9 cellular contexts compared by ENCODE assay signal in the genomic region with DNA sequence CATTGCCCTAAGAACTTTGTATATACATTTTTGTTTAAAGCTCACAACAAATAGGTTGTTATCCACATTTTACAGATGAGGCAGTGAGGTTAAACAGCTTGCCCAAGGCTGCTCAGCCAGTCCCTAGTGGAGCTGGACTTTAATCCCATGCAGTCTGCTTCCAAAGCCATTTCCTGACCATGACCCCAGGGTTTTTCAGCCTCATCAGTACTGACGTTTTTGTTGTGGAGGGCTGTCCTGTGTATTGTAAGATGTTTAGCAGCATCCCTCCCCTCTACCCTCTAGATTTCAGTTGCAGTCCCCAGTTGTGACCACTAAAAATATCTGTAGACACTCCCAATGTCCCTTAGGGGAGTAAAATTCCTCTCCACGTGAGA. TPM values are rescaled to one million over a fixed set of nuclear protein-coding genes. Genes with fewer than 3 reads are reported as not detected.
DNase-seq lines count a peak whose midpoint lies in the region; ATAC-seq and TF ChIP-seq lines count a peak whose summit lies in the region.
"Had no signal": no experiment of that assay in that cellular context is flagged by ENCODE, and none has a peak within 500 bp of the region (broad histone marks: within the 10 kb centered on the region; RNA-seq: fewer than 3 reads in every experiment).

No MANE protein-coding gene starts in this region.

- intact Hi-C loops in left cardiac atrium (cut with DNase I), result loop anchor here (5.0 to 10.0 kb wide), 2 partner anchors 33 to 245 kb away; no protein-coding TSS in a partner anchor
- intact Hi-C loops in natural killer cell (cut with micrococcal nuclease), result no loop called here

- ATAC-seq in GM21447 (IDR thresholded peaks at IDR 0.05; ENCODE audit: unreplicated experiment) (peak; percentile 12), left cardiac atrium (peak; percentile 53 to 56), HG02884 (IDR thresholded peaks at IDR 0.05; ENCODE audit: unreplicated experiment) (no peak), natural killer cell (no peak)

- peak; percentile 34 for DNase-seq in LHCN-M2 (ENCODE audit: low read depth)
- DNase-seq in left cardiac atrium, result no peak
- no peak for DNase-seq in substantia nigra (lab: John Stamatoyannopoulos, UW)
- DNase-seq in natural killer cell, result no peak
- no peak for DNase-seq in NCI-H2171 (lab: John Stamatoyannopoulos, UW)
- DNase-seq in activated T-cell treated with anti-CD3 and anti-CD28 coated beads, Interleukin-2, amount 50 U/mL, for 48 hours, result no peak
- DNase-seq: activated CD4-positive, alpha-beta T cell treated with anti-CD3 and anti-CD28 coated beads, Interleukin-2, amount 50 U/mL, for 1 hour had no signal

- no peaks in the 10 kb centered on the region for H3K9me3 Mint-ChIP-seq in natural killer cell

- H3K4me3 Mint-ChIP-seq in natural killer cell, result no peak overlapping the region

- H3K4me1 Mint-ChIP-seq in natural killer cell, result peaks cover 22 to 30% of the 10 kb centered on the region in 2 donors

- no peak for TF ChIP-seq CTCF in natural killer cell (IDR thresholded peaks at IDR 0.05)

- no peaks in the 10 kb centered on the region for H3K27me3 Mint-ChIP-seq in natural killer cell (ENCODE audit: low read depth in 2 of 2)

- no peak overlapping the region for H3K27ac Mint-ChIP-seq in natural killer cell

- H3K36me3 Mint-ChIP-seq in natural killer cell, result no peaks in the 10 kb centered on the region

- peak overlapping the region; percentile 70 for H3K27ac ChIP-seq in substantia nigra (ENCODE audit: low read depth, low read length, poor library complexity, severe bottlenecking)

RNA-seq across cellular contexts. Expression of gene C1orf105, which starts 30.3 kb away (rescaled TPM):
- total RNA-seq in LHCN-M2 (2014; rRNA removed), result 0.19 and 0.46 TPM in 2 replicates
- polyA plus RNA-seq in LHCN-M2 (2012), result not detected
- total RNA-seq in left cardiac atrium, result 10 to 100 TPM in 1 of 2 donors, 1 to 10 TPM in 1; 7.1 to 19.9 TPM
- total RNA-seq in natural killer cell, result not detected

RNA-seq across cellular contexts. Expression of gene PIGC, which starts 53.6 kb away (rescaled TPM):
- total RNA-seq in LHCN-M2 (2014; rRNA removed) (16.5 and 25.0 TPM in 2 replicates), left cardiac atrium (10 to 100 TPM; 12.4 to 14.6 TPM), natural killer cell (10 to 100 TPM; 27.9 to 35.7 (median 30.4) TPM)
- 15.5 TPM for polyA plus RNA-seq in LHCN-M2 (2012)

Comparison
In these comparisons a context has a peak if more than half of its experiments do, and no peak if none do; other contexts are left out.
1. ATAC-seq: peak in GM21447 (single experiment) and left cardiac atrium (2 of 2); none in HG02884 (single experiment) and natural killer cell (0 of 3).